ENCODE assay signal across 2 cellular contexts in genomic region chr19:56097306-56097705, GRCh38.
TF ChIP-seq lines count a peak whose summit lies in the region.

No MANE protein-coding gene starts in this region.

TF ChIP-seq in HepG2, 621 proteins besides CTCF, POLR2A, EP300 and RAD21:
- TF ChIP-seq HMG20B (CRISPR knock-in tag; conservative IDR thresholded peaks at IDR 0.05), result no peak
- TF ChIP-seq IRF1 (CRISPR knock-in tag; IDR thresholded peaks at IDR 0.05; ENCODE audit: low read depth), result no peak
- no peak for TF ChIP-seq ZNF503 (CRISPR knock-in tag; IDR thresholded peaks at IDR 0.05)
- no peak for TF ChIP-seq HBP1 (CRISPR knock-in tag; IDR thresholded peaks at IDR 0.05; ENCODE audit: low read depth)
- no peak for TF ChIP-seq ZFY (CRISPR knock-in tag; IDR thresholded peaks at IDR 0.05)
- no peak for TF ChIP-seq NBN (conservative IDR thresholded peaks at IDR 0.05)
- no peak for TF ChIP-seq KDM1A (CRISPR knock-in tag; IDR thresholded peaks at IDR 0.05)
- no peak for TF ChIP-seq ZNF256 (CRISPR knock-in tag; conservative IDR thresholded peaks at IDR 0.05)
- TF ChIP-seq NRL (CRISPR knock-in tag; IDR thresholded peaks at IDR 0.05; ENCODE audit: borderline replicate concordance), result no peak
- no peak for TF ChIP-seq KAT7 (CRISPR knock-in tag; IDR thresholded peaks at IDR 0.05; ENCODE audit: borderline replicate concordance)
- no peak for TF ChIP-seq PTBP1 (IDR thresholded peaks at IDR 0.05; ENCODE audit: low read depth, low read length, poor library complexity, severe bottlenecking)
- no peak for TF ChIP-seq HNF4G (IDR thresholded peaks at IDR 0.05; ENCODE audit: borderline replicate concordance, low read depth, low read length)
- no peak for TF ChIP-seq HNF4G (CRISPR knock-in tag; IDR thresholded peaks at IDR 0.05; ENCODE audit: borderline replicate concordance, low read depth)
- no peak for TF ChIP-seq HCFC1 (IDR thresholded peaks at IDR 0.05; ENCODE audit: low read depth, low read length)
- TF ChIP-seq STAG1 (CRISPR knock-in tag; IDR thresholded peaks at IDR 0.05), result no peak

TF ChIP-seq in K562, 482 proteins besides CTCF, POLR2A, EP300 and RAD21:
- TF ChIP-seq PHTF2 (CRISPR knock-in tag; IDR thresholded peaks at IDR 0.05), result no peak
- TF ChIP-seq GABPB2 (CRISPR knock-in tag; conservative IDR thresholded peaks at IDR 0.05), result no peak
- TF ChIP-seq RREB1 (CRISPR knock-in tag; IDR thresholded peaks at IDR 0.05), result no peak
- peak; percentile 54; the same call in 1 of the 2 replicates for TF ChIP-seq POLR2G (IDR thresholded peaks at IDR 0.05; ENCODE audit: low read depth, low read length)
